8 cellular contexts compared by ENCODE assay signal in the genomic region with DNA sequence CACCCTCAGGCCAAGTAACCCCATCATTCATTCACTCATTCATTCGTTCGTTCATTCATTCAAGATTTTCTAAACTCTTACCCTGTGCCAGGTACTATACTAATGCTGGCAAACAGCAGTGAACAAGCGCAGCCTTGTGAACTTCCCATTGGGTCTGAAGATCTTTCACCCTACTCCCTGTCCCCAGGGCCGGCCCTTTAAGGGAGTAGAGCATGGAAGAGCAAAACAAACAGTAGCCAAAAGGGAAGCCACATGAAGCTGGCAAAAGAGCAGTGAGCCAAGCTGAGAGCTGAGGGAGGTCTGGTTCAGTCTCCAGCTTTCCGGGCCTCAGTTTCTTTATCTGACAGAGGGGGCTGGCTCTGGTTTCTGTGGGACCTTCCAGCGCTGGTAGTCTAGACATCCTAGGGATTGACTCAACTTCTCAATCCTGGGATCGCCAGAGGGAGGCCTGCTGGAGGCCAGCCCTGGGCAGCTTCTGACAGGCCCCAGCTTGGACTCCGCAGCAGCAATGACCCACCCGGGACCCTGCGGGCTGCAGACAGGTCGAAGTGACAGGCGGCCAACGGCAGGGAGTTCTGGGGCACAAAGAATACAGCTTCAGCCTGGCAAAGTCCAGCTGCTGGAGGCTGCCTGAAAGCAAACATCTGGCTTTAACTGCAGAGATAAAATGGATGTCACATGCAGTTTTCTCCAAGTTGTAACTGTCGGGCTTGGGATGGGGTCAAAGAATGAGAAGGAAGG. TPM values are rescaled to one million over a fixed set of nuclear protein-coding genes. Genes with fewer than 3 reads are reported as not detected.
DNase-seq lines count a peak whose midpoint lies in the region; ATAC-seq and TF ChIP-seq lines count a peak whose summit lies in the region.

No MANE protein-coding gene starts in this region.

- intact Hi-C loops in tibial artery (cut with DNase I; ENCODE audit: low total_unique reads) = no loop called here

- H2AFZ ChIP-seq in MM.1S (ENCODE audit: low read length) = peak overlapping the region; percentile 43

- WGBS in lung, 2 donors = 78 to 87% methylated on average over 14 of the region's 14 CpGs

- TF ChIP-seq CTCF in MM.1S (IDR thresholded peaks at IDR 0.05; ENCODE audit: low read length) (no peak), chondrocyte (IDR thresholded peaks at IDR 0.05) (no peak), lung (IDR thresholded peaks at IDR 0.05; ENCODE audit: control extremely low read depth, extremely low read depth) (no peak), tibial artery (IDR thresholded peaks at IDR 0.05) (no peak)

- no peak for DNase-seq in MM.1S
- DNase-seq in chondrocyte (ENCODE audit: low spot score) = peak; percentile 89
- DNase-seq in lung (ENCODE audit: low spot score) = no peak
- no peak for DNase-seq in tibial artery
- no peak for DNase-seq in NCI-H1694 treated with DMSO at 0.1 percent for 48 hours (lab: John Stamatoyannopoulos, UW)
- DNase-seq in iPS-NIHi11 (ENCODE audit: low spot score) = no peak
- DNase-seq in activated CD4-positive, alpha-beta T cell treated with anti-CD3 and anti-CD28 coated beads for 4 hours = no peak

- H3K4me1 ChIP-seq in MM.1S (ENCODE audit: low read length) (0 out of 2 replicates have a peak, but pooled peaks cover 3% of the 10 kb centered on the region), lung (ENCODE audit: control insufficient read depth in 2 of 2, insufficient read depth in 2 of 2, low read length in 2 of 2) (peaks cover 56 to 58% of the 10 kb centered on the region in 2 donors), tibial artery (peaks cover 11 to 100% (median 96%) of the 10 kb centered on the region in 4 donors)

- H3K27me3 Mint-ChIP-seq in chondrocyte (ENCODE audit: low read depth) = no peaks in the 10 kb centered on the region

- no peaks in the 10 kb centered on the region for H3K79me2 ChIP-seq in MM.1S (ENCODE audit: low read length)

- peak overlapping the region; percentile 64 for H3K4me3 Mint-ChIP-seq in chondrocyte (ENCODE audit: unreplicated experiment)

- no peaks in the 10 kb centered on the region for H3K27me3 ChIP-seq in MM.1S (replicated peaks; ENCODE audit: insufficient read depth, low read length)
- H3K27me3 ChIP-seq in lung (ENCODE audit: control insufficient read depth, insufficient read depth) = no peaks in the 10 kb centered on the region
- H3K27me3 ChIP-seq in tibial artery = no peaks in the 10 kb centered on the region

- no peaks in the 10 kb centered on the region for H4K20me1 ChIP-seq in MM.1S (ENCODE audit: insufficient read depth, low read length)

- H3K4me3 ChIP-seq in MM.1S (ENCODE audit: low read length) = no peak overlapping the region
- H3K4me3 ChIP-seq in lung = no peak overlapping the region
- peak overlapping the region; percentile 32 to 34 for H3K4me3 ChIP-seq in tibial artery

- H3K9me2 ChIP-seq in MM.1S (replicated peaks; ENCODE audit: insufficient read depth, low read length) = no peaks in the 10 kb centered on the region

- no peaks in the 10 kb centered on the region for H3K9me3 Mint-ChIP-seq in chondrocyte (ENCODE audit: low read depth)

- peak overlapping the region; percentile 91 for H3K27ac Mint-ChIP-seq in chondrocyte (ENCODE audit: unreplicated experiment)

- H3K9me3 ChIP-seq in MM.1S (replicated peaks; ENCODE audit: insufficient read depth, low read length) (no peaks in the 10 kb centered on the region), lung (ENCODE audit: control insufficient read depth in 2 of 2, insufficient read depth in 1 of 2, low read length in 1 of 2) (no peaks in the 10 kb centered on the region), tibial artery (no peaks in the 10 kb centered on the region)

- H3K4me2 ChIP-seq in MM.1S (ENCODE audit: low read depth, low read length) = no peak overlapping the region

- H3F3A ChIP-seq in MM.1S (ENCODE audit: insufficient read depth, low read length) = no peaks in the 10 kb centered on the region

- no peak overlapping the region for H3K9ac ChIP-seq in MM.1S (ENCODE audit: low read length)

- H3K36me3 Mint-ChIP-seq in chondrocyte (ENCODE audit: low read depth) = peaks cover 15% of the 10 kb centered on the region

- H3K4me1 Mint-ChIP-seq in chondrocyte (ENCODE audit: low read depth) = peaks cover 97% of the 10 kb centered on the region

- H3K27ac ChIP-seq in MM.1S (ENCODE audit: low read length) = no peak overlapping the region
- H3K27ac ChIP-seq in lung (ENCODE audit: low read depth in 1 of 2, low read length in 1 of 2) = peak overlapping the region; percentile 58 to 88
- H3K27ac ChIP-seq in tibial artery = peak overlapping the region; percentile 97 to 100

- ATAC-seq in lung (ENCODE audit: insufficient read depth, low FRiP score) (no peak), HG03457 (IDR thresholded peaks at IDR 0.05; ENCODE audit: unreplicated experiment) (no peak)

- H3K36me3 ChIP-seq in MM.1S (replicated peaks; ENCODE audit: insufficient read depth, low read length) (no peaks in the 10 kb centered on the region), lung (ENCODE audit: control insufficient read depth in 2 of 2, insufficient read depth in 2 of 2, low read length in 2 of 2) (no peaks in the 10 kb centered on the region), tibial artery (peaks cover 0 to 4% (median 1%) of the 10 kb centered on the region in 3 donors)

RNA-seq across cellular contexts. Expression of a gene that starts 27.1 kb away (rescaled TPM):
- total RNA-seq in chondrocyte (808 to 1,105 TPM (median 1,102 TPM) in 3 replicates), lung (100 to 1,000 TPM; 117 to 168 TPM)
- polyA plus RNA-seq in lung = 100 to 1,000 TPM in 1 of 2 donors, 10 to 100 TPM in 1; 40.9 to 116 TPM

Comparison
In these comparisons a context has a peak if more than half of its experiments do, and no peak if none do; other contexts are left out.
1. H3K4me3 ChIP-seq: peak in tibial artery (2 of 2); none in MM.1S (single experiment) and lung (single experiment).